In the genomic region with DNA sequence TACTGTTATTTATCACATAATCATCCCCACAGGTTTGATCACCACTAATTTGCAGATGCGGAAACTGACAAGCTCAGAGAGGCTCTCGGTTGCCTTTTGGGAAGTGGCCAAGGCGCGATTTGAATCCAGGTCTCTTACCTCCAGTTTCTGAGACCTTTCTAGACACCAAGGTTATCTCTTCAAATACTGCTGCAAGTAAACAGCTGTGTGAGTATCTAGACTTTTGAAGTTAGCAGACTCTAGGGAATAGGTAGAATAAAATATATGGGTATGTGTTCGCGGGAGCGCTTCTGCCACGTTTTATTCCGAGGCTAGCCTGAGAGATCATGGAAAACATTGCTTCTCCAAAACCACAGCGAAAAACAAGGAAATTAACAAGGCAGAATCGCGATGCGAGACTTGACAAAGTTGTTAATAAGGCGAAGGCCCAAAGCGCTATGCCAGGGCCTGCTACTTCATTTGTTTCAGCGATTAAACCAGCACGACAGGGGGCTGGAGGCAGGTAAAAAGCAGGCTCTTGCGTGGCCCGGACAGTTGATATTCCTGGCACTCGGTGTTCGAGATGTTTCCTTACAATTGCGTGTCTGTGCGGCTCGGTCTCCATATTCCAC, we compare ENCODE assay signal across 8 cellular contexts. TPM values are rescaled to one million over a fixed set of nuclear protein-coding genes. Genes with fewer than 3 reads are reported as not detected.
DNase-seq lines count a peak whose midpoint lies in the region; ATAC-seq, FAIRE-seq and TF ChIP-seq lines count a peak whose summit lies in the region.

No MANE protein-coding gene starts in this region.

- H3K4me2 ChIP-seq in mammary epithelial cell (ENCODE audit: insufficient read depth, low read depth, low read length): peak overlapping the region; percentile 95

- no peaks in the 10 kb centered on the region for H3K9me3 ChIP-seq in mammary epithelial cell (replicated peaks; ENCODE audit: insufficient read depth, low read length)
- no peaks in the 10 kb centered on the region for H3K9me3 ChIP-seq in mucosa of rectum (ENCODE audit: control insufficient read depth in 2 of 2, low read length in 2 of 2)

- no peaks in the 10 kb centered on the region for H4K20me1 ChIP-seq in mammary epithelial cell (ENCODE audit: insufficient read depth, low read length)

- H3K79me2 ChIP-seq in mammary epithelial cell (ENCODE audit: insufficient read depth, low read length): peaks cover 27% of the 10 kb centered on the region

- POLR2A ChIA-PET in AG04449 (lab: Yijun Ruan, JAX): no interaction called here

- DNase-seq in AG04449 (ENCODE audit: low read depth, low spot score) (no peak), HL-60 (ENCODE audit: low read depth in 1 of 2, low spot score in 1 of 2) (no peak), mammary epithelial cell (no peak), RCC 7860 (ENCODE audit: low spot score) (no peak)

- H3K4me3 ChIP-seq in AG04449 (ENCODE audit: low read depth, low read length) (peak overlapping the region; percentile 81), HL-60 (replicated peaks; ENCODE audit: insufficient read depth, low read length) (peak overlapping the region; percentile 75), mammary epithelial cell (replicated peaks in 1 of 3; ENCODE audit: insufficient read depth in 1 of 3, low read depth in 2 of 3, low read length in 3 of 3) (peak overlapping the region in 2 of 3 experiments; percentile 53 to 95), mucosa of rectum (ENCODE audit: low read length in 2 of 2) (peak overlapping the region; percentile 89 to 90)

- dilution Hi-C loops in mammary epithelial cell (cut with HindIII; ENCODE audit: low sequenced_read_pairs): no loop called here

- H3K4me1 ChIP-seq in mammary epithelial cell (ENCODE audit: insufficient read depth, low read length) (peaks cover 14% of the 10 kb centered on the region), mucosa of rectum (ENCODE audit: control insufficient read depth in 2 of 2, insufficient read depth in 2 of 2, low read length in 2 of 2) (peaks cover 9 to 18% of the 10 kb centered on the region in 2 donors)

- WGBS in mammary epithelial cell (ENCODE audit: low coverage, missing lambda C conversion rate): 71% methylated on average over 23 of the region's 24 CpGs

- H3K27ac ChIP-seq in HL-60 (replicated peaks) (peak overlapping the region; percentile 97), mammary epithelial cell (ENCODE audit: insufficient read depth, low read depth, low read length) (peak overlapping the region; percentile 43), mucosa of rectum (ENCODE audit: low read depth in 2 of 2, low read length in 2 of 2) (peak overlapping the region; percentile 95 to 96)

- no peak for FAIRE-seq in RCC 7860 (lab: Jason Lieb, UNC)

- CTCF ChIA-PET in AG04449 (lab: Yijun Ruan, JAX): no interaction called here
- CTCF ChIA-PET in mammary epithelial cell (lab: Charles Lee; ENCODE audit: low non-redundant PET): no interaction called here

- ATAC-seq in HG02840 (IDR thresholded peaks at IDR 0.05; ENCODE audit: low FRiP score, unreplicated experiment) (no peak), GM21825 (IDR thresholded peaks at IDR 0.05; ENCODE audit: unreplicated experiment) (no peak), HG03280 (IDR thresholded peaks at IDR 0.05; ENCODE audit: unreplicated experiment) (no peak)

- H3K36me3 ChIP-seq in mammary epithelial cell (ENCODE audit: insufficient read depth, low read length): no peaks in the 10 kb centered on the region
- no peaks in the 10 kb centered on the region for H3K36me3 ChIP-seq in mucosa of rectum (ENCODE audit: control insufficient read depth in 2 of 2, insufficient read depth in 2 of 2, low read length in 2 of 2)

- TF ChIP-seq CTCF in AG04449 (IDR thresholded peaks at IDR 0.05; ENCODE audit: insufficient read depth, low read length, missing control alignments) (no peak), HL-60 (IDR thresholded peaks at IDR 0.05; ENCODE audit: insufficient read depth, low read length) (no peak), mammary epithelial cell (conservative IDR thresholded peaks at IDR 0.05 in 1 of 2, IDR thresholded peaks at IDR 0.05 in 1 of 2; ENCODE audit: extremely low read depth in 1 of 2, insufficient read depth in 1 of 2, low read depth in 1 of 2, low read length in 2 of 2) (no peak)

- no peak overlapping the region for H3K9ac ChIP-seq in mammary epithelial cell (ENCODE audit: insufficient read depth, low read length)
- H3K9ac ChIP-seq in mucosa of rectum (ENCODE audit: low read depth in 1 of 2, low read length in 2 of 2): peak overlapping the region; percentile 60 to 73

- intact Hi-C loops in mammary epithelial cell (cut with micrococcal nuclease): loop anchor here (10.0 kb wide), 2 partner anchors 249 to 889 kb away; no protein-coding TSS in a partner anchor

- no TSS peak for BruUV-seq in mammary epithelial cell (replicated peaks; lab: Mats Ljungman, UMichigan)

- in situ Hi-C loops in mammary epithelial cell (cut with MboI; ENCODE audit: low sequenced_read_pairs in 2 of 2): loop anchor here (10.0 to 25.0 kb wide), 2 partner anchors 109 to 507 kb away; no protein-coding TSS in a partner anchor

- peak overlapping the region; percentile 90 for H2AFZ ChIP-seq in mammary epithelial cell (ENCODE audit: low read depth, low read length)

- H3K27me3 ChIP-seq in HL-60 (ENCODE audit: insufficient read depth, poor library complexity, severe bottlenecking): no peaks in the 10 kb centered on the region
- no peaks in the 10 kb centered on the region for H3K27me3 ChIP-seq in mammary epithelial cell (ENCODE audit: insufficient read depth, low read length)
- no peaks in the 10 kb centered on the region for H3K27me3 ChIP-seq in mucosa of rectum (ENCODE audit: control insufficient read depth in 2 of 2, insufficient read depth in 2 of 2, low read length in 2 of 2)

RNA-seq across cellular contexts. Expression of gene JARID2, which starts 1.8 kb away (rescaled TPM):
- 10 to 100 TPM; 10.3 to 25.8 TPM for total RNA-seq in mammary epithelial cell
- 13.7 TPM for polyA plus RNA-seq in mammary epithelial cell
- polyA minus RNA-seq in mammary epithelial cell: 32.0 TPM

Comparison
In these comparisons a context has a peak if more than half of its experiments do, and no peak if none do; other contexts are left out.
1. H3K27ac ChIP-seq: peak in every context shown above with its lines; median percentile 97 in HL-60; 96 in mucosa of rectum; 43 in mammary epithelial cell.